1 cellular context compared by ENCODE assay signal in the genomic region with DNA sequence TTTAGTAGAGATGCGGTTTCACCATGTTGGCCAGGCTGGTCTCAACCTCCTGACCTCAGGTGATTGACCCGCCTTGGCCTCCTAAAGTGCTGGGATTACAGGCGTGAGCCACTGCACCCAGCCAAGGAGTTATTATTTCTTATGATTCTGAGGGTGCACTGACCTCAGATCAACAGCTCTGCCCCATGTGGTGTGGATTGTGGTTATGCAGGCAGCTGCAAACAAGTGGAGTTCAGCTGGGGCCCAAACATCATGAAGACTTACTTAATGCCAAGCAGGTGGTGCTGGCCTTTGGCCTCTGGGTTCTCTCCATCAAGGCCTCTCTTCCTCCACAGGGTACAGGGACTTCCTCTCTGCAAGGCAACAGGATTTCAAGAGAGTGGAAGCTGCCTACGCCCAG.
TF ChIP-seq lines count a peak whose summit lies in the region.

No MANE protein-coding gene starts in this region.

TF ChIP-seq in H1, 55 proteins besides CTCF, POLR2A, EP300 and RAD21:
- TF ChIP-seq, protein P1, sequence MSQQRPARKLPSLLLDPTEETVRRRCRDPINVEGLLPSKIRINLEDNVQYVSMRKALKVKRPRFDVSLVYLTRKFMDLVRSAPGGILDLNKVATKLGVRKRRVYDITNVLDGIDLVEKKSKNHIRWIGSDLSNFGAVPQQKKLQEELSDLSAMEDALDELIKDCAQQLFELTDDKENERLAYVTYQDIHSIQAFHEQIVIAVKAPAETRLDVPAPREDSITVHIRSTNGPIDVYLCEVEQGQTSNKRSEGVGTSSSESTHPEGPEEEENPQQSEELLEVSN (IDR thresholded peaks at IDR 0.05): no peak
- TF ChIP-seq, protein P2, sequence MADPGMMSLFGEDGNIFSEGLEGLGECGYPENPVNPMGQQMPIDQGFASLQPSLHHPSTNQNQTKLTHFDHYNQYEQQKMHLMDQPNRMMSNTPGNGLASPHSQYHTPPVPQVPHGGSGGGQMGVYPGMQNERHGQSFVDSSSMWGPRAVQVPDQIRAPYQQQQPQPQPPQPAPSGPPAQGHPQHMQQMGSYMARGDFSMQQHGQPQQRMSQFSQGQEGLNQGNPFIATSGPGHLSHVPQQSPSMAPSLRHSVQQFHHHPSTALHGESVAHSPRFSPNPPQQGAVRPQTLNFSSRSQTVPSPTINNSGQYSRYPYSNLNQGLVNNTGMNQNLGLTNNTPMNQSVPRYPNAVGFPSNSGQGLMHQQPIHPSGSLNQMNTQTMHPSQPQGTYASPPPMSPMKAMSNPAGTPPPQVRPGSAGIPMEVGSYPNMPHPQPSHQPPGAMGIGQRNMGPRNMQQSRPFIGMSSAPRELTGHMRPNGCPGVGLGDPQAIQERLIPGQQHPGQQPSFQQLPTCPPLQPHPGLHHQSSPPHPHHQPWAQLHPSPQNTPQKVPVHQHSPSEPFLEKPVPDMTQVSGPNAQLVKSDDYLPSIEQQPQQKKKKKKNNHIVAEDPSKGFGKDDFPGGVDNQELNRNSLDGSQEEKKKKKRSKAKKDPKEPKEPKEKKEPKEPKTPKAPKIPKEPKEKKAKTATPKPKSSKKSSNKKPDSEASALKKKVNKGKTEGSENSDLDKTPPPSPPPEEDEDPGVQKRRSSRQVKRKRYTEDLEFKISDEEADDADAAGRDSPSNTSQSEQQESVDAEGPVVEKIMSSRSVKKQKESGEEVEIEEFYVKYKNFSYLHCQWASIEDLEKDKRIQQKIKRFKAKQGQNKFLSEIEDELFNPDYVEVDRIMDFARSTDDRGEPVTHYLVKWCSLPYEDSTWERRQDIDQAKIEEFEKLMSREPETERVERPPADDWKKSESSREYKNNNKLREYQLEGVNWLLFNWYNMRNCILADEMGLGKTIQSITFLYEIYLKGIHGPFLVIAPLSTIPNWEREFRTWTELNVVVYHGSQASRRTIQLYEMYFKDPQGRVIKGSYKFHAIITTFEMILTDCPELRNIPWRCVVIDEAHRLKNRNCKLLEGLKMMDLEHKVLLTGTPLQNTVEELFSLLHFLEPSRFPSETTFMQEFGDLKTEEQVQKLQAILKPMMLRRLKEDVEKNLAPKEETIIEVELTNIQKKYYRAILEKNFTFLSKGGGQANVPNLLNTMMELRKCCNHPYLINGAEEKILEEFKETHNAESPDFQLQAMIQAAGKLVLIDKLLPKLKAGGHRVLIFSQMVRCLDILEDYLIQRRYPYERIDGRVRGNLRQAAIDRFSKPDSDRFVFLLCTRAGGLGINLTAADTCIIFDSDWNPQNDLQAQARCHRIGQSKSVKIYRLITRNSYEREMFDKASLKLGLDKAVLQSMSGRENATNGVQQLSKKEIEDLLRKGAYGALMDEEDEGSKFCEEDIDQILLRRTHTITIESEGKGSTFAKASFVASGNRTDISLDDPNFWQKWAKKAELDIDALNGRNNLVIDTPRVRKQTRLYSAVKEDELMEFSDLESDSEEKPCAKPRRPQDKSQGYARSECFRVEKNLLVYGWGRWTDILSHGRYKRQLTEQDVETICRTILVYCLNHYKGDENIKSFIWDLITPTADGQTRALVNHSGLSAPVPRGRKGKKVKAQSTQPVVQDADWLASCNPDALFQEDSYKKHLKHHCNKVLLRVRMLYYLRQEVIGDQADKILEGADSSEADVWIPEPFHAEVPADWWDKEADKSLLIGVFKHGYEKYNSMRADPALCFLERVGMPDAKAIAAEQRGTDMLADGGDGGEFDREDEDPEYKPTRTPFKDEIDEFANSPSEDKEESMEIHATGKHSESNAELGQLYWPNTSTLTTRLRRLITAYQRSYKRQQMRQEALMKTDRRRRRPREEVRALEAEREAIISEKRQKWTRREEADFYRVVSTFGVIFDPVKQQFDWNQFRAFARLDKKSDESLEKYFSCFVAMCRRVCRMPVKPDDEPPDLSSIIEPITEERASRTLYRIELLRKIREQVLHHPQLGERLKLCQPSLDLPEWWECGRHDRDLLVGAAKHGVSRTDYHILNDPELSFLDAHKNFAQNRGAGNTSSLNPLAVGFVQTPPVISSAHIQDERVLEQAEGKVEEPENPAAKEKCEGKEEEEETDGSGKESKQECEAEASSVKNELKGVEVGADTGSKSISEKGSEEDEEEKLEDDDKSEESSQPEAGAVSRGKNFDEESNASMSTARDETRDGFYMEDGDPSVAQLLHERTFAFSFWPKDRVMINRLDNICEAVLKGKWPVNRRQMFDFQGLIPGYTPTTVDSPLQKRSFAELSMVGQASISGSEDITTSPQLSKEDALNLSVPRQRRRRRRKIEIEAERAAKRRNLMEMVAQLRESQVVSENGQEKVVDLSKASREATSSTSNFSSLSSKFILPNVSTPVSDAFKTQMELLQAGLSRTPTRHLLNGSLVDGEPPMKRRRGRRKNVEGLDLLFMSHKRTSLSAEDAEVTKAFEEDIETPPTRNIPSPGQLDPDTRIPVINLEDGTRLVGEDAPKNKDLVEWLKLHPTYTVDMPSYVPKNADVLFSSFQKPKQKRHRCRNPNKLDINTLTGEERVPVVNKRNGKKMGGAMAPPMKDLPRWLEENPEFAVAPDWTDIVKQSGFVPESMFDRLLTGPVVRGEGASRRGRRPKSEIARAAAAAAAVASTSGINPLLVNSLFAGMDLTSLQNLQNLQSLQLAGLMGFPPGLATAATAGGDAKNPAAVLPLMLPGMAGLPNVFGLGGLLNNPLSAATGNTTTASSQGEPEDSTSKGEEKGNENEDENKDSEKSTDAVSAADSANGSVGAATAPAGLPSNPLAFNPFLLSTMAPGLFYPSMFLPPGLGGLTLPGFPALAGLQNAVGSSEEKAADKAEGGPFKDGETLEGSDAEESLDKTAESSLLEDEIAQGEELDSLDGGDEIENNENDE (IDR thresholded peaks at IDR 0.05; ENCODE audit: insufficient replicate concordance, low read length): no peak
- no peak for TF ChIP-seq SRF (IDR thresholded peaks at IDR 0.05; ENCODE audit: low read depth, low read length)
- TF ChIP-seq, protein P3, sequence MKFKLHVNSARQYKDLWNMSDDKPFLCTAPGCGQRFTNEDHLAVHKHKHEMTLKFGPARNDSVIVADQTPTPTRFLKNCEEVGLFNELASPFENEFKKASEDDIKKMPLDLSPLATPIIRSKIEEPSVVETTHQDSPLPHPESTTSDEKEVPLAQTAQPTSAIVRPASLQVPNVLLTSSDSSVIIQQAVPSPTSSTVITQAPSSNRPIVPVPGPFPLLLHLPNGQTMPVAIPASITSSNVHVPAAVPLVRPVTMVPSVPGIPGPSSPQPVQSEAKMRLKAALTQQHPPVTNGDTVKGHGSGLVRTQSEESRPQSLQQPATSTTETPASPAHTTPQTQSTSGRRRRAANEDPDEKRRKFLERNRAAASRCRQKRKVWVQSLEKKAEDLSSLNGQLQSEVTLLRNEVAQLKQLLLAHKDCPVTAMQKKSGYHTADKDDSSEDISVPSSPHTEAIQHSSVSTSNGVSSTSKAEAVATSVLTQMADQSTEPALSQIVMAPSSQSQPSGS (IDR thresholded peaks at IDR 0.05; ENCODE audit: low read length): no peak
